Comparison of ENCODE assay signal across 25 cellular contexts in genomic region chr12:80894179-80894578, GRCh38.
"Had no signal": no experiment of that assay in that cellular context is flagged by ENCODE, and none has a peak within 500 bp of the region (broad histone marks: within the 10 kb centered on the region; RNA-seq: fewer than 3 reads in every experiment).

No MANE protein-coding gene starts in this region.

- H3K27ac Mint-ChIP-seq: naive thymus-derived CD4-positive, alpha-beta T cell; natural killer cell treated with Interleukin-12 subunit alpha and Interleukin-12 subunit beta and Interleukin-15 and Interleukin-18, amount 100 ng/mL, for 72 hours; stimulated activated naive B cell treated with anti-CD40 and anti-IgM and Interleukin-4, amounts not matched to agents 10 μg/mL and 1 μg/mL and 100 μg/mL, for 72 hours had no signal

- DNase-seq: hypothalamus; islet precursor cell; left ventricle myocardium inferior; midbrain; mucosa of descending colon; naive thymus-derived CD4-positive, alpha-beta T cell; pancreas; posterior cingulate gyrus; right cardiac atrium; stimulated activated CD4-positive, alpha-beta T cell treated with anti-CD3 and anti-CD28 coated beads, Interleukin-12 subunit alpha, Interleukin-12 subunit beta, amount 100 ng/mL, for 4 hours; stimulated activated CD4-positive, alpha-beta T cell treated with anti-CD3 and anti-CD28 coated beads, Interleukin-15, amount 100 ng/mL, for 24 hours; stimulated activated CD4-positive, alpha-beta T cell treated with anti-CD3 and anti-CD28 coated beads, Interleukin-2, amount 100 ng/mL, for 24 hours; stimulated activated CD4-positive, alpha-beta T cell treated with anti-CD3 and anti-CD28 coated beads, Interleukin-4, amount 100 ng/mL, for 1 hour; stimulated activated naive B cell treated with anti-CD40 and anti-IgM and Interleukin-4, amounts not matched to agents 10 μg/mL and 1 μg/mL and 100 μg/mL, for 72 hours; stimulated activated naive CD8-positive, alpha-beta T cell treated with anti-CD3 and anti-CD28 coated beads, Interleukin-15, Interleukin-2, amounts not matched to agents 100 U/mL and 50 U/mL, for 24 hours; stomach; testis; thyroid gland; transverse colon; upper lobe of left lung had no signal

- H3K27me3 Mint-ChIP-seq: naive thymus-derived CD4-positive, alpha-beta T cell; natural killer cell treated with Interleukin-12 subunit alpha and Interleukin-12 subunit beta and Interleukin-15 and Interleukin-18, amount 100 ng/mL, for 72 hours; stimulated activated naive B cell treated with anti-CD40 and anti-IgM and Interleukin-4, amounts not matched to agents 10 μg/mL and 1 μg/mL and 100 μg/mL, for 72 hours had no signal

- H3K4me3 Mint-ChIP-seq: naive thymus-derived CD4-positive, alpha-beta T cell; natural killer cell treated with Interleukin-12 subunit alpha and Interleukin-12 subunit beta and Interleukin-15 and Interleukin-18, amount 100 ng/mL, for 72 hours; stimulated activated naive B cell treated with anti-CD40 and anti-IgM and Interleukin-4, amounts not matched to agents 10 μg/mL and 1 μg/mL and 100 μg/mL, for 72 hours had no signal

- ATAC-seq: mucosa of descending colon; naive thymus-derived CD4-positive, alpha-beta T cell; natural killer cell treated with Interleukin-12 subunit alpha and Interleukin-12 subunit beta and Interleukin-15 and Interleukin-18, amount 100 ng/mL, for 72 hours; pancreas; right cardiac atrium; sciatic nerve; stimulated activated naive B cell treated with anti-CD40 and anti-IgM and Interleukin-4, amounts not matched to agents 10 μg/mL and 1 μg/mL and 100 μg/mL, for 72 hours; stimulated activated naive CD8-positive, alpha-beta T cell treated with anti-CD3 and anti-CD28 coated beads, Interleukin-15, Interleukin-2, amounts not matched to agents 100 U/mL and 50 U/mL, for 24 hours had no signal

- H3K27me3 ChIP-seq: pancreas, stomach, testis, thyroid gland, transverse colon, upper lobe of left lung had no signal

- H3K36me3 ChIP-seq: left ventricle myocardium inferior, pancreas, prostate gland, stomach, thyroid gland, transverse colon, upper lobe of left lung had no signal

- H3K4me3 ChIP-seq: left ventricle myocardium inferior, lung, mucosa of descending colon, pancreas, prostate gland, skin epidermis, stomach, testis, thyroid gland, transverse colon, upper lobe of left lung had no signal

- H3K4me1 Mint-ChIP-seq: naive thymus-derived CD4-positive, alpha-beta T cell; stimulated activated naive B cell treated with anti-CD40 and anti-IgM and Interleukin-4, amounts not matched to agents 10 μg/mL and 1 μg/mL and 100 μg/mL, for 72 hours had no signal

- H3K36me3 Mint-ChIP-seq: naive thymus-derived CD4-positive, alpha-beta T cell; natural killer cell treated with Interleukin-12 subunit alpha and Interleukin-12 subunit beta and Interleukin-15 and Interleukin-18, amount 100 ng/mL, for 72 hours; stimulated activated naive B cell treated with anti-CD40 and anti-IgM and Interleukin-4, amounts not matched to agents 10 μg/mL and 1 μg/mL and 100 μg/mL, for 72 hours had no signal

- H3K9me3 ChIP-seq: left ventricle myocardium inferior, mucosa of descending colon, pancreas, prostate gland, stomach, testis, thyroid gland, transverse colon, upper lobe of left lung had no signal

- H3K4me1 ChIP-seq: pancreas, prostate gland, stomach, testis, thyroid gland, transverse colon, upper lobe of left lung had no signal

- H3K27ac ChIP-seq: left ventricle myocardium inferior, pancreas, prostate gland, skin epidermis, stomach, testis, thyroid gland, transverse colon, upper lobe of left lung had no signal
